In the genomic region with DNA sequence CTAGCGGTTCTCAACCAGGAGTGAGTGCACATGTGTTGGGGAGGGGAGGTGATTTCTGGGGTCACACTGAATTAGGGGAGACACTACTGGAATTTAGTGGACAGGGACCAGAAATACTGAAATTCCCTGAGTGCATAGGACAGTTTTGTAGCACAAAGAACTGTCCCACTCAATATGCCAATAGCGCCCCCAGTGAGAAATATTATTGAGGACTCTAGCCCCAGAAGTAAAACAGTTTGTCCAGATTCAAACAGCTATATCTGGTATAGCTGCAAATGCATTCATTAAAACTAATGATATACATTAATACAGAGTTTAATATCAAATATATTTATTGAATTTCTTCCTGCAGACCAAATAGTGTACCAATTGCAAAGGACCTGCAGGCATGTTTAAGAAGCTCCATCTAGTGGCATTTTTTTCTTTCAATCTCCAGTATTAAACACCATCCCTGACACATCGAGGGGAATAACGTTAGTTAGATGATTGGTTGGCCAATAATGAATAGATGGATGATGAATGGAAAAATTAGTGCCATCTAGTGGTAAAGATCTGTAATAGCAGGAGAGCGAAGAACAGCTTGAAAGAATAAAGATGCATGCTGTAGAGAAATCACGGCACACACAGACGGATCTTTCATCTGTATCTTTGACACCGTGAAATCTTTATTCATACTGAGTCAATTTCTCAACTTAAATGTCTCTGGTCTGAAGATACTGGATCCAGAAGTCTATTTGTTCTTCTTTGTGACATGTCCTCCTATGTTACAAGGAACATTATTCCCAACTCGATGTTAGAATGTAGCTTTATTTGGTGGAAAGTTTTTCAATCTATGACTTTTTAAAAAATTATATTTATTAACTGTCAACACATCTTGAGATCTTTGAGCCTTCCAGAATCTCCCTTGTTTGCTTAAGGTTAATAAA, we compare ENCODE assay signal across 7 cellular contexts.
DNase-seq lines count a peak whose midpoint lies in the region; ATAC-seq and TF ChIP-seq lines count a peak whose summit lies in the region.

No MANE protein-coding gene starts in this region.

- no peaks in the 10 kb centered on the region for H3K36me3 ChIP-seq in fibroblast of lung (ENCODE audit: control insufficient read depth, insufficient read depth, low read length)
- no peaks in the 10 kb centered on the region for H3K36me3 ChIP-seq in neutrophil

- in situ Hi-C loops in SK-MEL-5 (cut with HindIII; ENCODE audit: low pct_unique_long_range_greater_than_20kb, low sequenced_read_pairs), result no loop called here

- H3K4me3 ChIP-seq in fibroblast of lung (replicated peaks in 1 of 4; ENCODE audit: control extremely low read depth in 1 of 4, insufficient read depth in 1 of 4, low read depth in 3 of 4, low read length in 4 of 4), result no peak overlapping the region
- H3K4me3 ChIP-seq in neutrophil (ENCODE audit: low read depth in 1 of 2, low read length in 1 of 2), result no peak overlapping the region

- H3K9ac ChIP-seq in fibroblast of lung (ENCODE audit: insufficient read depth, low read length), result no peak overlapping the region

- TF ChIP-seq CTCF in fibroblast of lung (conservative IDR thresholded peaks at IDR 0.05 in 1 of 2, IDR thresholded peaks at IDR 0.05 in 1 of 2; ENCODE audit: low read depth in 1 of 2, low read length in 2 of 2), result peak; percentile 65 to 82
- peak; percentile 88 for TF ChIP-seq CTCF in neutrophil (IDR thresholded peaks at IDR 0.05)

- DNase-seq in EL (peak; percentile 66), HuH-7 (ENCODE audit: low spot score) (peak; percentile 42), SK-MEL-5 (ENCODE audit: low read depth, low spot score) (peak; percentile 75), fibroblast of lung (ENCODE audit: low read depth in 2 of 2) (peak; percentile 40 to 59)

- H3K4me1 ChIP-seq in fibroblast of lung (ENCODE audit: control insufficient read depth, extremely low read depth, insufficient read depth, low read length) (no peaks in the 10 kb centered on the region), neutrophil (ENCODE audit: control insufficient read depth in 1 of 2, insufficient read depth in 1 of 2, low read depth in 1 of 2, low read length in 1 of 2) (peaks cover 0 to 3% of the 10 kb centered on the region in 2 experiments)

- H3K27me3 ChIP-seq in fibroblast of lung (ENCODE audit: control insufficient read depth, insufficient read depth, low read length) (peaks cover 3% of the 10 kb centered on the region), neutrophil (no peaks in the 10 kb centered on the region)

- H3K9me3 ChIP-seq in fibroblast of lung (ENCODE audit: control insufficient read depth, insufficient read depth, low read depth, low read length), result no peaks in the 10 kb centered on the region
- H3K9me3 ChIP-seq in neutrophil, result no peaks in the 10 kb centered on the region

- no peaks in the 10 kb centered on the region for H3K79me2 ChIP-seq in fibroblast of lung (ENCODE audit: control insufficient read depth, insufficient read depth, low read length)

- H2AFZ ChIP-seq in fibroblast of lung (ENCODE audit: low read length), result no peak overlapping the region

- H3K27ac ChIP-seq in fibroblast of lung (ENCODE audit: insufficient read depth, low read length) (no peak overlapping the region), neutrophil (no peak overlapping the region)

- H3K4me2 ChIP-seq in fibroblast of lung (ENCODE audit: extremely low read depth, insufficient read depth, low read length), result no peak overlapping the region

- H4K20me1 ChIP-seq in fibroblast of lung (ENCODE audit: control insufficient read depth, extremely low read depth, insufficient read depth, low read length), result no peaks in the 10 kb centered on the region

- ATAC-seq in GM19463 (IDR thresholded peaks at IDR 0.05; ENCODE audit: unreplicated experiment) (peak; percentile 77), GM21381 (IDR thresholded peaks at IDR 0.05; ENCODE audit: unreplicated experiment) (no peak)
